Comparison of ENCODE assay signal across 20 cellular contexts in genomic region chr12:114396869-114397719, GRCh38. TPM values are rescaled to one million over a fixed set of nuclear protein-coding genes. Genes with fewer than 3 reads are reported as not detected.
A peak's percentile ranks its signal among the peaks of the same experiment; 100 is the strongest.
DNase-seq lines count a peak whose midpoint lies in the region; ATAC-seq and TF ChIP-seq lines count a peak whose summit lies in the region.
"Had no signal": no experiment of that assay in that cellular context is flagged by ENCODE, and none has a peak within 500 bp of the region (broad histone marks: within the 10 kb centered on the region; RNA-seq: fewer than 3 reads in every experiment).

No MANE protein-coding gene starts in this region.

- no peak for ATAC-seq in heart right ventricle

- H3K4me1 Mint-ChIP-seq in type B pancreatic cell (ENCODE audit: unreplicated experiment) (peaks cover 5% of the 10 kb centered on the region), MCF 10A (ENCODE audit: insufficient read depth, unreplicated experiment) (no peaks in the 10 kb centered on the region)

- H3K27me3 ChIP-seq in left ventricle myocardium inferior (ENCODE audit: low read depth), result peaks cover 74% of the 10 kb centered on the region
- H3K27me3 ChIP-seq in heart right ventricle, result peaks cover 0 to 92% (median 50%) of the 10 kb centered on the region in 7 donors
- peaks cover 100% of the 10 kb centered on the region for H3K27me3 ChIP-seq in iPS-15b (ENCODE audit: control insufficient read depth, insufficient read depth, low read length)
- peaks cover 0 to 100% (median 19%) of the 10 kb centered on the region in 4 donors for H3K27me3 ChIP-seq in esophagus squamous epithelium

- no peak overlapping the region for H3K4me3 ChIP-seq in left ventricle myocardium inferior
- H3K4me3 ChIP-seq in heart right ventricle, result no peak overlapping the region
- peak overlapping the region; percentile 54 for H3K4me3 ChIP-seq in WI38 (ENCODE audit: low read depth, low read length)
- H3K4me3 ChIP-seq in iPS-15b (ENCODE audit: low read depth, low read length), result peak overlapping the region; percentile 31
- no peak overlapping the region for H3K4me3 ChIP-seq in esophagus squamous epithelium
- H3K4me3 ChIP-seq: SJCRH30 had no signal

- POLR2A ChIA-PET in MCF 10A (lab: Yijun Ruan, JAX), result no interaction called here

- 54 to 64% methylated on average over 19 of the region's 19 CpGs for WGBS in heart right ventricle, 2 donors
- 27 to 29% methylated on average over 15 to 18 of the region's 19 CpGs for WGBS in esophagus squamous epithelium, 2 donors

- H3K9ac ChIP-seq in iPS-15b (ENCODE audit: low read depth, low read length), result no peak overlapping the region

- no peaks in the 10 kb centered on the region for H3K9me3 Mint-ChIP-seq in type B pancreatic cell
- peaks cover 7% of the 10 kb centered on the region for H3K9me3 Mint-ChIP-seq in MCF 10A (ENCODE audit: unreplicated experiment)

- intact Hi-C loops in left ventricle myocardium inferior (cut with micrococcal nuclease) (no loop called here), heart right ventricle (cut with DNase I) (no loop called here), esophagus squamous epithelium (cut with DNase I) (no loop called here), MCF 10A (cut with micrococcal nuclease) (no loop called here)

- H3K36me3 Mint-ChIP-seq in type B pancreatic cell (peaks cover 10% of the 10 kb centered on the region), MCF 10A (ENCODE audit: insufficient read depth, unreplicated experiment) (no peaks in the 10 kb centered on the region)

- peaks cover 98% of the 10 kb centered on the region for H3K27me3 Mint-ChIP-seq in type B pancreatic cell
- H3K27me3 Mint-ChIP-seq in MCF 10A (ENCODE audit: insufficient read depth, unreplicated experiment), result peaks cover 73% of the 10 kb centered on the region

- no peak for TF ChIP-seq POLR2A in esophagus squamous epithelium (IDR thresholded peaks at IDR 0.05)

- H3K9me3 ChIP-seq in left ventricle myocardium inferior (replicated peaks) (no peaks in the 10 kb centered on the region), heart right ventricle (no peaks in the 10 kb centered on the region), iPS-15b (ENCODE audit: control insufficient read depth, insufficient read depth, low read length) (no peaks in the 10 kb centered on the region), esophagus squamous epithelium (no peaks in the 10 kb centered on the region)
- H3K9me3 ChIP-seq: SJCRH30 had no signal

- H3K27ac ChIP-seq in left ventricle myocardium inferior (replicated peaks), result peak overlapping the region; percentile 69
- no peak overlapping the region for H3K27ac ChIP-seq in heart right ventricle
- H3K27ac ChIP-seq in esophagus squamous epithelium, result peak overlapping the region in 1 of 4 donors; percentile 48
- H3K27ac ChIP-seq: C4-2B, SJCRH30 had no signal

- TF ChIP-seq CTCF in left ventricle myocardium inferior (IDR thresholded peaks at IDR 0.05; ENCODE audit: borderline replicate concordance), result no peak
- TF ChIP-seq CTCF in heart right ventricle (IDR thresholded peaks at IDR 0.05), result no peak
- TF ChIP-seq CTCF in WI38 (IDR thresholded peaks at IDR 0.05; ENCODE audit: low read depth, low read length), result no peak
- no peak for TF ChIP-seq CTCF in type B pancreatic cell (conservative IDR thresholded peaks at IDR 0.05)
- TF ChIP-seq CTCF in esophagus squamous epithelium (IDR thresholded peaks at IDR 0.05), result no peak
- no peak for TF ChIP-seq CTCF in MCF 10A (IDR thresholded peaks at IDR 0.05; ENCODE audit: unreplicated experiment)

- H3K27ac Mint-ChIP-seq in type B pancreatic cell (no peak overlapping the region), MCF 10A (ENCODE audit: low read depth, unreplicated experiment) (no peak overlapping the region)
- H3K27ac Mint-ChIP-seq: H9 had no signal

- H3K4me1 ChIP-seq in left ventricle myocardium inferior (peaks cover 88% of the 10 kb centered on the region), heart right ventricle (peaks cover 0 to 50% (median 30%) of the 10 kb centered on the region in 9 donors), iPS-15b (ENCODE audit: control insufficient read depth, insufficient read depth, low read length) (peaks cover 2% of the 10 kb centered on the region), esophagus squamous epithelium (peaks cover 0 to 38% (median 3%) of the 10 kb centered on the region in 3 donors)
- H3K4me1 ChIP-seq: SJCRH30 had no signal

- H3K36me3 ChIP-seq in left ventricle myocardium inferior (peaks cover 32% of the 10 kb centered on the region), heart right ventricle (peaks cover 0 to 47% (median 0%) of the 10 kb centered on the region in 9 donors), iPS-15b (ENCODE audit: control insufficient read depth, insufficient read depth, low read length) (no peaks in the 10 kb centered on the region), esophagus squamous epithelium (no peaks in the 10 kb centered on the region)
- H3K36me3 ChIP-seq: SJCRH30 had no signal

- CTCF ChIA-PET in MCF 10A (lab: Yijun Ruan, JAX), result interaction anchor here (0.5 to 0.6 kb wide), 2 partner anchors 19 to 971 kb away, joined by 3 to 5 read pairs; no protein-coding TSS in a partner anchor

- no TSS peak for BruUV-seq in MCF 10A (replicated peaks; lab: Mats Ljungman, UMichigan)

- peak overlapping the region; percentile 2 for H3K4me3 Mint-ChIP-seq in type B pancreatic cell
- H3K4me3 Mint-ChIP-seq in MCF 10A (ENCODE audit: unreplicated experiment), result no peak overlapping the region

- DNase-seq in left ventricle myocardium inferior (no peak), heart right ventricle (no peak), type B pancreatic cell (ENCODE audit: extremely low spot score, unreplicated experiment) (no peak), esophagus squamous epithelium (lab: John Stamatoyannopoulos, UW) (no peak), AG08396 (ENCODE audit: low spot score) (no peak), MCF 10A (ENCODE audit: unreplicated experiment) (no peak)
- DNase-seq: 8988T, COR-L47, DMS153, H9, Kasumi-1, NCI-H1417 treated with DMSO at 0.1 percent for 48 hours, NCI-H2029, NCI-H526 treated with DMSO at 0.1 percent for 48 hours, OCI-M1, RPMI8226, SJCRH30 had no signal

RNA-seq across cellular contexts. Expression of gene TBX5, which starts 8.8 kb away (rescaled TPM):
- 75.1 TPM for total RNA-seq in left ventricle myocardium inferior
- total RNA-seq in heart right ventricle, result 10 to 100 TPM; 24.6 to 70.1 (median 54.3) TPM
- polyA plus RNA-seq in heart right ventricle, result 10 to 100 TPM in 1 of 2 donors, 1 to 10 TPM in 1; 4.0 to 30.2 TPM
- 1.4 and 10.7 TPM in 2 replicates for total RNA-seq in type B pancreatic cell (ENCODE audit: low replicate concordance)
- total RNA-seq in esophagus squamous epithelium, result 1 to 10 TPM in 2 of 4 donors, under 1 TPM in 2; 0.38 to 2.9 (median 1.5) TPM
- total RNA-seq in MCF 10A (2022), result not detected in 2 replicates
- total RNA-seq: H9, SJCRH30 had no signal

Comparison
In these comparisons a context has a peak if more than half of its experiments do, and no peak if none do; other contexts are left out.
1. H3K4me3 ChIP-seq: peak in WI38 (single experiment) and iPS-15b (single experiment); none in left ventricle myocardium inferior (single experiment), heart right ventricle (0 of 10) and esophagus squamous epithelium (0 of 4).